Comparison of ENCODE assay signal across 22 cellular contexts in the genomic region with DNA sequence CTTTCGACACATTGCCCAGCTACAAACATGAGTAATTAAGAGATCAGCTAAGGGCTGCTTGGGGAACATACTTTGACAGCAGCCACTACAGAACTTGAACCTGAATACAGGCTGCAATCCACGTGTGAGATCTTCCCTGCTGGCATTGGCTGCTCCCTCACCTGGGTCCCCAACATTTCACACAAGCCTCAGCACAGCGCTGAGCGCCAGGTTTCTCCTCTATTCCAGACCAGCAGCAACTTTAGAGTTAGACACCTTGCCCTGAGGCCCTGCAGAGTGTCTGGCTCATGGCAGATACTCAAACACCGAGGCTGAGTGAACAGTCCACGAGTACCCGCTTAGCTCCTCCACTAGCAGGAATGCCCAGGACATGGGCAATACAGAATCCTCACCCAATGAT. TPM values are rescaled to one million over a fixed set of nuclear protein-coding genes. Genes with fewer than 3 reads are reported as not detected.
DNase-seq lines count a peak whose midpoint lies in the region; ATAC-seq, FAIRE-seq and TF ChIP-seq lines count a peak whose summit lies in the region.
"Had no signal": no experiment of that assay in that cellular context is flagged by ENCODE, and none has a peak within 500 bp of the region (broad histone marks: within the 10 kb centered on the region; RNA-seq: fewer than 3 reads in every experiment).

No MANE protein-coding gene starts in this region.

- H4K5ac ChIP-seq in H1 (ENCODE audit: insufficient read length, low read depth, low read length) (no peak overlapping the region), mesendoderm (ENCODE audit: low read length) (no peak overlapping the region)

- H3K9me3 Mint-ChIP-seq in neural crest cell: no peaks in the 10 kb centered on the region
- H3K9me3 Mint-ChIP-seq: CD4-positive, alpha-beta T cell; GM23338; HFFc6 had no signal

- peaks cover 0 to 2% of the 10 kb centered on the region in 2 experiments for H4K20me1 ChIP-seq in H1 (replicated peaks in 1 of 2; ENCODE audit: control insufficient read depth in 1 of 2, insufficient read depth in 2 of 2, low read length in 2 of 2)

- ATAC-seq in T-helper 17 cell: no peak
- ATAC-seq: GM23338, HCT116 had no signal

- H3K9ac ChIP-seq in H1 (replicated peaks in 1 of 4; ENCODE audit: extremely low read depth in 1 of 4, low read depth in 3 of 4, low read length in 3 of 4) (no peak overlapping the region), mesendoderm (ENCODE audit: low read length) (no peak overlapping the region)

- H3K36me3 Mint-ChIP-seq in neural crest cell (ENCODE audit: low read depth): no peaks in the 10 kb centered on the region
- no peaks in the 10 kb centered on the region for H3K36me3 Mint-ChIP-seq in T-helper 17 cell (ENCODE audit: low read depth)

- H3K4me3 Mint-ChIP-seq in neural crest cell (peak overlapping the region; percentile 80), T-helper 17 cell (no peak overlapping the region)
- H3K4me3 Mint-ChIP-seq: CD4-positive, alpha-beta T cell; HFFc6 had no signal

- no peak overlapping the region for H2AFZ ChIP-seq in H1 (ENCODE audit: low read length)

- H3K27me3 Mint-ChIP-seq in neural crest cell (ENCODE audit: low read depth): peaks cover 59% of the 10 kb centered on the region
- H3K27me3 Mint-ChIP-seq in T-helper 17 cell: peaks cover 77% of the 10 kb centered on the region

- DNase-seq in H1 (ENCODE audit: low read depth in 1 of 2, low spot score in 2 of 2) (no peak), esophagus muscularis mucosa (ENCODE audit: extremely low spot score) (peak; percentile 91), neural crest cell (ENCODE audit: low read depth, low spot score) (no peak), posterior cingulate gyrus (no peak), T-helper 17 cell (no peak), mesendoderm (no peak)
- no peak for DNase-seq in effector CD4-positive, alpha-beta T cell
- DNase-seq: ACHN; Caco-2; CD4-positive, alpha-beta T cell; DMS79 treated with DMSO at 0.1 percent for 48 hours; GF-D8; H7; HFFc6; IMR-90 had no signal

- H2BK15ac ChIP-seq in H1 (ENCODE audit: low read length) (no peak overlapping the region), mesendoderm (replicated peaks; ENCODE audit: low read depth) (no peak overlapping the region)

- peaks cover 5 to 19% (median 18%) of the 10 kb centered on the region in 4 experiments for H3K27me3 ChIP-seq in H1 (replicated peaks in 1 of 4; ENCODE audit: control insufficient read depth in 3 of 4, extremely low read depth in 1 of 4, insufficient read depth in 3 of 4, low read length in 3 of 4)
- H3K27me3 ChIP-seq in esophagus muscularis mucosa: peaks cover 0 to 44% (median 5%) of the 10 kb centered on the region in 4 donors
- H3K27me3 ChIP-seq in mesendoderm (ENCODE audit: insufficient read depth, low read length, poor library complexity): peaks cover 2% of the 10 kb centered on the region

- TF ChIP-seq CTCF in H1 (IDR thresholded peaks at IDR 0.05; ENCODE audit: control extremely low read depth in 1 of 3, insufficient read depth in 1 of 3, low read depth in 1 of 3, low read length in 3 of 3) (no peak), esophagus muscularis mucosa (IDR thresholded peaks at IDR 0.05) (no peak), neural crest cell (conservative IDR thresholded peaks at IDR 0.05) (no peak)

- no peak overlapping the region for H3K4ac ChIP-seq in H1 (replicated peaks; ENCODE audit: insufficient read length, low read depth, low read length)
- H3K4ac ChIP-seq in mesendoderm (ENCODE audit: low read depth, low read length): no peak overlapping the region

- H3K56ac ChIP-seq in H1 (replicated peaks; ENCODE audit: insufficient read length, low read depth, low read length): no peak overlapping the region
- H3K56ac ChIP-seq in mesendoderm (ENCODE audit: low read length): no peak overlapping the region

- peaks cover 6% of the 10 kb centered on the region; the same call in 1 of the 2 replicates for H3K23me2 ChIP-seq in H1 (ENCODE audit: low read depth, low read length)

- intact Hi-C loops in esophagus muscularis mucosa (cut with DNase I): no loop called here
- intact Hi-C loops in posterior cingulate gyrus (cut with DNase I): no loop called here

- no peaks in the 10 kb centered on the region for H3K36me3 ChIP-seq in H1 (ENCODE audit: control insufficient read depth in 2 of 4, insufficient read depth in 4 of 4, low read length in 3 of 4)
- H3K36me3 ChIP-seq in esophagus muscularis mucosa: no peaks in the 10 kb centered on the region
- no peaks in the 10 kb centered on the region for H3K36me3 ChIP-seq in mesendoderm (ENCODE audit: control insufficient read depth, insufficient read depth, low read length)

- H3K4me1 Mint-ChIP-seq in neural crest cell (peaks cover 13% of the 10 kb centered on the region), T-helper 17 cell (peaks cover 8% of the 10 kb centered on the region)

- no peak for FAIRE-seq in H1 (lab: Jason Lieb, UNC)
- FAIRE-seq: A204.1, D721Med, HTR-8/SVneo had no signal

- H4K8ac ChIP-seq in H1 (ENCODE audit: extremely low read depth, insufficient read depth, low read length) (no peak overlapping the region), mesendoderm (ENCODE audit: low read depth, low read length) (no peak overlapping the region)

- POLR2A ChIA-PET in H1 (lab: Charles Lee; ENCODE audit: partially characterized antibody): no interaction called here

- H2AK5ac ChIP-seq in H1 (ENCODE audit: low read depth, low read length) (peak overlapping the region; percentile 61; the same call in 1 of the 2 replicates), mesendoderm (ENCODE audit: low read length) (no peak overlapping the region)

- H3K18ac ChIP-seq in H1 (ENCODE audit: extremely low read depth, low read length) (no peak overlapping the region), mesendoderm (ENCODE audit: low read length) (no peak overlapping the region)

- H3K23ac ChIP-seq in H1 (ENCODE audit: insufficient read length) (no peak overlapping the region), mesendoderm (ENCODE audit: low read length) (no peak overlapping the region)

- no peak for TF ChIP-seq POLR2A in H1 (IDR thresholded peaks at IDR 0.05; ENCODE audit: control extremely low read depth in 1 of 2, low read depth in 2 of 2, low read length in 2 of 2)
- no peak for TF ChIP-seq POLR2A in esophagus muscularis mucosa (IDR thresholded peaks at IDR 0.05; ENCODE audit: low read depth)

- H2BK12ac ChIP-seq in H1 (ENCODE audit: low read depth, low read length): no peak overlapping the region

- H3K4me1 ChIP-seq in H1 (replicated peaks in 1 of 4; ENCODE audit: control insufficient read depth in 3 of 4, insufficient read depth in 4 of 4, low read length in 3 of 4) (peaks cover 0 to 5% (median 2%) of the 10 kb centered on the region in 4 experiments; a peak in 2 of 7 replicates), esophagus muscularis mucosa (peaks cover 3 to 26% (median 23%) of the 10 kb centered on the region in 4 donors), mesendoderm (ENCODE audit: control insufficient read depth, low read depth, low read length) (no peaks in the 10 kb centered on the region)

- TF ChIP-seq EP300 in H1 (IDR thresholded peaks at IDR 0.05; ENCODE audit: borderline replicate concordance in 1 of 2, low read depth in 2 of 2, low read length in 2 of 2): no peak
- TF ChIP-seq EP300 in esophagus muscularis mucosa (IDR thresholded peaks at IDR 0.05): no peak

- no peak overlapping the region for H3K14ac ChIP-seq in H1 (ENCODE audit: insufficient read length)

- H3K27ac Mint-ChIP-seq in neural crest cell (ENCODE audit: unreplicated experiment) (peak overlapping the region; percentile 16), T-helper 17 cell (no peak overlapping the region)
- H3K27ac Mint-ChIP-seq: CD4-positive, alpha-beta T cell; GM23338; HFFc6 had no signal

- TF ChIP-seq RAD21 in H1 (IDR thresholded peaks at IDR 0.05 in 1 of 2, conservative IDR thresholded peaks at IDR 0.05 in 1 of 2; ENCODE audit: low read depth in 2 of 2, low read length in 2 of 2): no peak

- WGBS in H1 (ENCODE audit: extremely low coverage in 1 of 2, insufficient coverage in 1 of 2, insufficient read length in 1 of 2, insufficient replicate concordance in 2 of 2, low coverage in 1 of 2, low lambda C conversion rate in 2 of 2, missing lambda C conversion rate in 1 of 2), 2 experiments: 89% methylated on average over 7 of the region's 7 CpGs; no CpG with 5 or more reads in 1 of the 2 experiments
- 87% methylated on average over 7 of the region's 7 CpGs for WGBS in esophagus muscularis mucosa
- WGBS in mesendoderm (ENCODE audit: extremely low coverage, insufficient coverage, low lambda C conversion rate): no CpG with 5 or more reads among the region's 7 CpGs

- no peak overlapping the region for H2BK20ac ChIP-seq in H1 (ENCODE audit: low read length)

- H3K9me3 ChIP-seq in H1 (ENCODE audit: insufficient read depth in 2 of 2, low read depth in 1 of 2, low read length in 1 of 2) (no peaks in the 10 kb centered on the region), esophagus muscularis mucosa (no peaks in the 10 kb centered on the region), T-helper 17 cell (ENCODE audit: control insufficient read depth, low read length, poor library complexity, severe bottlenecking) (no peaks in the 10 kb centered on the region)
- H3K9me3 ChIP-seq: Caco-2 had no signal

- CTCF ChIA-PET in H1 (lab: Charles Lee; ENCODE audit: partially characterized antibody): interaction anchor here (0.8 to 2.9 kb wide), 6 partner anchors 8 to 127 kb away, joined by 3 to 10 read pairs (median 3); no protein-coding TSS in a partner anchor

- no peak overlapping the region for H2BK5ac ChIP-seq in H1 (ENCODE audit: low read depth, low read length)
- H2BK5ac ChIP-seq in mesendoderm (ENCODE audit: low read length): no peak overlapping the region

- no peak overlapping the region for H2BK120ac ChIP-seq in H1 (replicated peaks; ENCODE audit: low read depth, low read length)
- no peak overlapping the region for H2BK120ac ChIP-seq in mesendoderm (ENCODE audit: low read depth, low read length)

- H3K79me2 ChIP-seq in H1 (ENCODE audit: control insufficient read depth in 1 of 2, insufficient read depth in 2 of 2, low read length in 2 of 2) (no peaks in the 10 kb centered on the region), mesendoderm (ENCODE audit: control insufficient read depth, insufficient read depth, low read length) (no peaks in the 10 kb centered on the region)

- H3K79me1 ChIP-seq in H1 (ENCODE audit: low read depth, low read length) (no peaks in the 10 kb centered on the region), mesendoderm (ENCODE audit: low read length) (no peaks in the 10 kb centered on the region)

- H3K27ac ChIP-seq in H1 (ENCODE audit: low read depth, low read length): no peak overlapping the region
- no peak overlapping the region for H3K27ac ChIP-seq in esophagus muscularis mucosa (replicated peaks in 1 of 4)
- no peak overlapping the region for H3K27ac ChIP-seq in mesendoderm (ENCODE audit: low read depth, low read length)
- H3K27ac ChIP-seq: C4-2B had no signal

- no peak overlapping the region for H3K4me2 ChIP-seq in H1 (ENCODE audit: insufficient read depth in 1 of 2, low read depth in 2 of 2, low read length in 2 of 2)
- H3K4me2 ChIP-seq in mesendoderm (ENCODE audit: low read length): no peak overlapping the region

- no peak overlapping the region for H4K91ac ChIP-seq in H1 (replicated peaks; ENCODE audit: insufficient read length, low read length)

- H3K4me3 ChIP-seq in H1 (ENCODE audit: extremely low read depth in 1 of 4, insufficient read depth in 2 of 4, low read depth in 3 of 4, low read length in 4 of 4) (no peak overlapping the region), esophagus muscularis mucosa (no peak overlapping the region), mesendoderm (ENCODE audit: low read length) (no peak overlapping the region)

RNA-seq across cellular contexts. Expression of a gene that starts 1.3 kb away (rescaled TPM):
- total RNA-seq in H1 (2021; fragmentation: NEBNext Ultra II Directional; extraction: Animal tissue kit (Norgen Biotek cat#: 25700)): 12.1 and 12.6 TPM in 2 replicates
- 3.8 and 5.0 TPM in 2 replicates for polyA plus RNA-seq in H1 (2011; rRNA removed)
- 4.6 TPM for polyA plus RNA-seq in H1 (2011; cell fraction: cytosol; rRNA removed)
- 5.3 TPM for polyA plus RNA-seq in H1 (2011; cell fraction: nucleus; rRNA removed)
- 11.5 to 14.7 TPM (median 13.3 TPM) in 4 replicates for polyA plus RNA-seq in H1 (2012, experiment 1 of 2)
- 6.4 TPM for polyA plus RNA-seq in H1 (2012, experiment 2 of 2)
- polyA plus RNA-seq in H1 (2013, experiment 1 of 2): 8.1 TPM
- polyA plus RNA-seq in H1 (2013, experiment 2 of 2): 7.8 TPM
- 5.9 and 6.4 TPM in 2 replicates for polyA minus RNA-seq in H1 (2011; rRNA and poly(A)+ RNA removed)
- polyA minus RNA-seq in H1 (2011; cell fraction: cytosol; rRNA and poly(A)+ RNA removed): 5.7 TPM
- 6.7 TPM for polyA minus RNA-seq in H1 (2011; cell fraction: nucleus; rRNA and poly(A)+ RNA removed)
- total RNA-seq in esophagus muscularis mucosa (10 to 100 TPM in 1 of 4 donors, 1 to 10 TPM in 3; 3.3 to 10.4 (median 6.2) TPM), neural crest cell (4.0 and 5.1 TPM in 2 replicates), T-helper 17 cell (under 1 TPM in 1 of 2 donors, not detected in 1; 0.08 TPM)
- 5.9 TPM for polyA plus RNA-seq in mesendoderm (2013, experiment 1 of 2)
- 5.9 TPM for polyA plus RNA-seq in mesendoderm (2013, experiment 2 of 2)
- total RNA-seq: CD4-positive, alpha-beta T cell; HFFc6; IMR-90 had no signal
- polyA plus RNA-seq: BJ, IMR-90 had no signal
